Comparison of ENCODE assay signal across 24 cellular contexts in genomic region chr19:47539747-47540311, GRCh38. TPM values are rescaled to one million over a fixed set of nuclear protein-coding genes. Genes with fewer than 3 reads are reported as not detected.
DNase-seq lines count a peak whose midpoint lies in the region; ATAC-seq, FAIRE-seq and TF ChIP-seq lines count a peak whose summit lies in the region.
"Had no signal": no experiment of that assay in that cellular context is flagged by ENCODE, and none has a peak within 500 bp of the region (broad histone marks: within the 10 kb centered on the region; RNA-seq: fewer than 3 reads in every experiment).

No MANE protein-coding gene starts in this region.

- no peak overlapping the region for H2BK15ac ChIP-seq in neuronal stem cell (ENCODE audit: low read length)

- no peak overlapping the region for H2BK120ac ChIP-seq in neuronal stem cell (ENCODE audit: low read depth, low read length)

- H3K27ac Mint-ChIP-seq in central memory CD8-positive, alpha-beta T cell (ENCODE audit: low read depth): peak overlapping the region; percentile 92
- H3K27ac Mint-ChIP-seq: type B pancreatic cell had no signal

- H2BK12ac ChIP-seq in neuronal stem cell (ENCODE audit: low read length): no peak overlapping the region

- H3K4me2 ChIP-seq in A549: no peak overlapping the region
- no peak overlapping the region for H3K4me2 ChIP-seq in neuronal stem cell (ENCODE audit: insufficient read depth, low read length, poor library complexity, severe bottlenecking)
- H3K4me2 ChIP-seq in mammary epithelial cell (ENCODE audit: insufficient read depth, low read depth, low read length): no peak overlapping the region

- TF ChIP-seq CTCF in A549 (IDR thresholded peaks at IDR 0.05): no peak
- no peak for TF ChIP-seq CTCF in HEK293 (tag by site-specific recombination; IDR thresholded peaks at IDR 0.05)
- TF ChIP-seq CTCF in mammary epithelial cell (conservative IDR thresholded peaks at IDR 0.05 in 1 of 2, IDR thresholded peaks at IDR 0.05 in 1 of 2; ENCODE audit: extremely low read depth in 1 of 2, insufficient read depth in 1 of 2, low read depth in 1 of 2, low read length in 2 of 2): no peak
- no peak for TF ChIP-seq CTCF in GM13976 (IDR thresholded peaks at IDR 0.05; ENCODE audit: borderline replicate concordance, control extremely low read depth, extremely low read depth, insufficient read depth, missing control alignments)

- no peak overlapping the region for H4K8ac ChIP-seq in neuronal stem cell (ENCODE audit: low read depth, low read length)

- no peak overlapping the region for H2BK5ac ChIP-seq in neuronal stem cell (ENCODE audit: low read length)

- H3K9me3 ChIP-seq in A549 (no peaks in the 10 kb centered on the region), HEK293 (ENCODE audit: control insufficient read depth, insufficient read depth, low read depth, low read length) (no peaks in the 10 kb centered on the region), neuronal stem cell (replicated peaks in 1 of 2; ENCODE audit: control insufficient read depth in 2 of 2, insufficient read depth in 1 of 2, low read depth in 1 of 2, low read length in 2 of 2) (no peaks in the 10 kb centered on the region), mammary epithelial cell (replicated peaks; ENCODE audit: insufficient read depth, low read length) (no peaks in the 10 kb centered on the region)
- H3K9me3 ChIP-seq: left lung, MG63, mucosa of descending colon, Peyer's patch had no signal

- no peak overlapping the region for H3K4ac ChIP-seq in neuronal stem cell (ENCODE audit: low read length)

- no peaks in the 10 kb centered on the region for H3K79me2 ChIP-seq in mammary epithelial cell (ENCODE audit: insufficient read depth, low read length)

- no peak overlapping the region for H2AFZ ChIP-seq in neuronal stem cell (ENCODE audit: low read length)
- H2AFZ ChIP-seq in mammary epithelial cell (ENCODE audit: low read depth, low read length): no peak overlapping the region

- H4K20me1 ChIP-seq in mammary epithelial cell (ENCODE audit: insufficient read depth, low read length): no peaks in the 10 kb centered on the region

- H3K36me3 Mint-ChIP-seq in central memory CD8-positive, alpha-beta T cell (ENCODE audit: insufficient read depth): peaks cover 8% of the 10 kb centered on the region
- H3K36me3 Mint-ChIP-seq: type B pancreatic cell had no signal

- ATAC-seq in A549 (no peak), HG02852 (IDR thresholded peaks at IDR 0.05; ENCODE audit: unreplicated experiment) (no peak)
- ATAC-seq in central memory CD8-positive, alpha-beta T cell (replicated peaks; ENCODE audit: extremely low read depth, poor library complexity, severe bottlenecking): peak; percentile 15
- ATAC-seq: left lung, mucosa of descending colon had no signal

- H3K18ac ChIP-seq in neuronal stem cell (ENCODE audit: low read length): peak overlapping the region; percentile 57

- peak overlapping the region; percentile 89 for H3K23ac ChIP-seq in neuronal stem cell (ENCODE audit: low read depth, low read length, poor library complexity)

- 67% methylated on average over 11 of the region's 12 CpGs for WGBS in A549 (ENCODE audit: missing lambda C conversion rate)
- WGBS in neuronal stem cell (ENCODE audit: extremely low coverage in 2 of 2, insufficient read length in 2 of 2, insufficient replicate concordance in 1 of 2), 2 donors: no CpG with 5 or more reads among the region's 12 CpGs
- WGBS in mammary epithelial cell (ENCODE audit: low coverage, missing lambda C conversion rate): 65% methylated on average over 12 of the region's 12 CpGs

- H3K27me3 Mint-ChIP-seq in central memory CD8-positive, alpha-beta T cell: peaks cover 13% of the 10 kb centered on the region

- dilution Hi-C loops in mammary epithelial cell (cut with HindIII; ENCODE audit: low sequenced_read_pairs): no loop called here

- no peaks in the 10 kb centered on the region for H3K9me3 Mint-ChIP-seq in central memory CD8-positive, alpha-beta T cell
- H3K9me3 Mint-ChIP-seq: activated CD4-positive, alpha-beta T cell treated with anti-CD3 and anti-CD28 coated beads, Interleukin-2, amount 10 ng/mL, durations not matched to agents 7 days and 5 days; activated T-helper 1 cell treated with anti-CD3 and anti-CD28 coated beads, Interleukin-12 subunit alpha, Interleukin-12 subunit beta, Interleukin-2, Interleukin-4 antibody, amounts not matched to agents 30 ng/mL and 10 ng/mL and 1 ng/mL, durations not matched to agents 14 hours and 24 hours and 36 hours; type B pancreatic cell had no signal

- H3K27ac ChIP-seq in A549 (no peak overlapping the region), HEK293 (ENCODE audit: extremely low read depth, low read depth, low read length) (no peak overlapping the region), neuronal stem cell (replicated peaks; ENCODE audit: low read length) (no peak overlapping the region), mammary epithelial cell (ENCODE audit: insufficient read depth, low read depth, low read length) (no peak overlapping the region)
- H3K27ac ChIP-seq: left lung, Peyer's patch, SK-N-MC had no signal

- intact Hi-C loops in mammary epithelial cell (cut with micrococcal nuclease): no loop called here

- H3K4me3 ChIP-seq in A549 (no peak overlapping the region), HEK293 (ENCODE audit: low read depth, low read length) (no peak overlapping the region), neuronal stem cell (ENCODE audit: low read length in 2 of 2) (peak overlapping the region in 1 of 2 donors; percentile 46), mammary epithelial cell (replicated peaks in 1 of 3; ENCODE audit: insufficient read depth in 1 of 3, low read depth in 2 of 3, low read length in 3 of 3) (no peak overlapping the region)
- H3K4me3 ChIP-seq: left lung, MG63, mucosa of descending colon, Peyer's patch, SK-N-MC had no signal

- H3K27me3 ChIP-seq in neuronal stem cell (ENCODE audit: control insufficient read depth in 3 of 3, insufficient read depth in 3 of 3, low read depth in 1 of 3, low read length in 3 of 3) (peaks cover 0 to 29% (median 0%) of the 10 kb centered on the region in 3 experiments), mammary epithelial cell (ENCODE audit: insufficient read depth, low read length) (no peaks in the 10 kb centered on the region)
- H3K27me3 ChIP-seq: MG63 had no signal

- in situ Hi-C loops in mammary epithelial cell (cut with MboI; ENCODE audit: low sequenced_read_pairs in 2 of 2) (loop anchor here in 1 of 2 donors (25.0 kb wide), 1 partner anchor 472 kb away; no protein-coding TSS in a partner anchor), GM13976 (cut with MboI; ENCODE audit: low sequenced_read_pairs, unreplicated experiment) (no loop called here)

- FAIRE-seq in A549 (lab: Jason Lieb, UNC): no peak
- FAIRE-seq: bronchial epithelial cell, TTC549 had no signal

- TF ChIP-seq RAD21 in A549 (conservative IDR thresholded peaks at IDR 0.05 in 1 of 2, IDR thresholded peaks at IDR 0.05 in 1 of 2): no peak

- H3K14ac ChIP-seq in neuronal stem cell (ENCODE audit: low read length): peak overlapping the region; percentile 82

- no peak for TF ChIP-seq EP300 in A549 (IDR thresholded peaks at IDR 0.05)

- H3K4me3 Mint-ChIP-seq in central memory CD8-positive, alpha-beta T cell: peak overlapping the region; percentile 62
- H3K4me3 Mint-ChIP-seq: activated CD4-positive, alpha-beta T cell treated with anti-CD3 and anti-CD28 coated beads, Interleukin-2, amount 10 ng/mL, durations not matched to agents 7 days and 5 days; activated T-helper 1 cell treated with anti-CD3 and anti-CD28 coated beads, Interleukin-12 subunit alpha, Interleukin-12 subunit beta, Interleukin-2, Interleukin-4 antibody, amounts not matched to agents 30 ng/mL and 10 ng/mL and 1 ng/mL, durations not matched to agents 14 hours and 24 hours and 36 hours; type B pancreatic cell had no signal

- no peak overlapping the region for H4K91ac ChIP-seq in neuronal stem cell (ENCODE audit: low read depth, low read length, poor library complexity)

- H3K9ac ChIP-seq in neuronal stem cell (ENCODE audit: low read depth, low read length, poor library complexity) (no peak overlapping the region), mammary epithelial cell (ENCODE audit: insufficient read depth, low read length) (no peak overlapping the region)

- H3K4me1 Mint-ChIP-seq in central memory CD8-positive, alpha-beta T cell: peaks cover 27% of the 10 kb centered on the region

- DNase-seq in A549 (ENCODE audit: low read depth in 1 of 2, low spot score in 1 of 2) (no peak), neuronal stem cell (ENCODE audit: low spot score) (no peak), mammary epithelial cell (no peak), superior temporal gyrus (ENCODE audit: extremely low spot score) (no peak), GM13976 (ENCODE audit: low spot score) (no peak)
- DNase-seq in central memory CD8-positive, alpha-beta T cell (ENCODE audit: low spot score in 2 of 2): peak; percentile 37 to 38
- DNase-seq: activated CD4-positive, alpha-beta T cell treated with anti-CD3 and anti-CD28 coated beads, Interleukin-2, amount 10 ng/mL, durations not matched to agents 7 days and 5 days; DMS79 treated with DMSO at 0.1 percent for 48 hours; GOT3; left lung; MG63; mucosa of descending colon; NCI-H1694; NCI-H2227 treated with DMSO at 0.1 percent for 48 hours; Peyer's patch; stimulated activated CD4-positive, alpha-beta T cell treated with anti-CD3 and anti-CD28 coated beads, Interleukin-4, amount 100 ng/mL, for 1 hour had no signal

- H3K4me1 ChIP-seq in A549 (no peaks in the 10 kb centered on the region), HEK293 (ENCODE audit: control insufficient read depth, insufficient read depth, low read length) (peaks cover 2% of the 10 kb centered on the region; the same call in 1 of the 2 replicates), neuronal stem cell (ENCODE audit: control insufficient read depth in 2 of 2, insufficient read depth in 1 of 2, low read depth in 1 of 2, low read length in 2 of 2) (no peaks in the 10 kb centered on the region), mammary epithelial cell (ENCODE audit: insufficient read depth, low read length) (no peaks in the 10 kb centered on the region)
- H3K4me1 ChIP-seq: Peyer's patch had no signal

- POLR2A ChIA-PET in A549 (lab: Yijun Ruan, JAX) (no interaction called here), HEK293 (lab: Yijun Ruan, JAX) (interaction anchor here (0.6 kb wide), 1 partner anchor 11 kb away, joined by 3 read pairs; no protein-coding TSS in a partner anchor)

- H2AK5ac ChIP-seq in neuronal stem cell (ENCODE audit: low read depth, low read length): no peak overlapping the region

- CTCF ChIA-PET in A549 (lab: Yijun Ruan, JAX): interaction anchor here (0.8 to 3.5 kb wide), 9 partner anchors 11 to 63 kb away, joined by 3 to 11 read pairs (median 4); partner anchors contain the start of gene NAPA
- CTCF ChIA-PET in HEK293 (lab: Yijun Ruan, JAX): interaction anchor here (0.5 kb wide), 1 partner anchor 37 kb away, joined by 3 read pairs; no protein-coding TSS in a partner anchor
- CTCF ChIA-PET in mammary epithelial cell (lab: Charles Lee; ENCODE audit: low non-redundant PET): interaction anchor here (0.6 kb wide), 1 partner anchor 161 kb away, joined by 5 read pairs; no protein-coding TSS in a partner anchor

- TF ChIP-seq POLR2A in A549 (IDR thresholded peaks at IDR 0.05; ENCODE audit: low read length): no peak

- H3K36me3 ChIP-seq in HEK293 (ENCODE audit: control insufficient read depth in 2 of 2, insufficient read depth in 1 of 2, low read length in 2 of 2): no peaks in the 10 kb centered on the region
- no peaks in the 10 kb centered on the region for H3K36me3 ChIP-seq in neuronal stem cell (replicated peaks in 1 of 2; ENCODE audit: control insufficient read depth in 2 of 2, insufficient read depth in 2 of 2, low read length in 2 of 2)
- H3K36me3 ChIP-seq in mammary epithelial cell (ENCODE audit: insufficient read depth, low read length): no peaks in the 10 kb centered on the region
- H3K36me3 ChIP-seq: left lung, MG63, Peyer's patch had no signal

- no peaks in the 10 kb centered on the region for H3K79me1 ChIP-seq in neuronal stem cell (ENCODE audit: low read depth, low read length)

- no TSS peak for BruUV-seq in mammary epithelial cell (replicated peaks; lab: Mats Ljungman, UMichigan)

RNA-seq across cellular contexts. Expression of gene NAPA, which starts 25.0 kb away (rescaled TPM):
- polyA plus RNA-seq in A549 (2011; rRNA removed) (69.6 and 74.3 TPM in 2 replicates), A549 (2017; fragmentation: RNase III; extraction: RNeasy Plus Mini Kit Qiagen cat#74134 plus additional on column Dnase treatment) (92.5 to 101 TPM (median 94.2 TPM) in 3 replicates), mammary epithelial cell (78.6 TPM)
- polyA plus RNA-seq in A549 (2012; cell fraction: cytosol; rRNA removed): 111 and 125 TPM in 2 replicates
- polyA plus RNA-seq in A549 (2012; cell fraction: nucleus; rRNA removed): 107 and 121 TPM in 2 replicates
- 100.0 and 132 TPM in 2 replicates for polyA minus RNA-seq in A549 (2011; rRNA and poly(A)+ RNA removed)
- polyA plus RNA-seq in neuronal stem cell (2013, experiment 1 of 2): 50.2 TPM
- polyA plus RNA-seq in neuronal stem cell (2013, experiment 2 of 2): 49.4 TPM
- total RNA-seq in mammary epithelial cell: 10 to 100 TPM; 46.0 to 70.7 TPM
- polyA minus RNA-seq in mammary epithelial cell: 91.8 TPM

RNA-seq across cellular contexts. Expression of gene ZNF541, which starts 33.1 kb away (rescaled TPM):
- polyA plus RNA-seq in A549 (2011; rRNA removed): not detected in 2 replicates
- polyA plus RNA-seq in A549 (2012; cell fraction: cytosol; rRNA removed): not detected in 2 replicates
- not detected in 2 replicates for polyA plus RNA-seq in A549 (2012; cell fraction: nucleus; rRNA removed)
- not detected in 3 replicates for polyA plus RNA-seq in A549 (2017; fragmentation: RNase III; extraction: RNeasy Plus Mini Kit Qiagen cat#74134 plus additional on column Dnase treatment)
- polyA minus RNA-seq in A549 (2011; rRNA and poly(A)+ RNA removed): not detected in 2 replicates
- polyA plus RNA-seq in neuronal stem cell (2013, experiment 1 of 2): not detected
- not detected for polyA plus RNA-seq in neuronal stem cell (2013, experiment 2 of 2)
- total RNA-seq in mammary epithelial cell: not detected
- not detected for polyA plus RNA-seq in mammary epithelial cell
- polyA minus RNA-seq in mammary epithelial cell: not detected
- total RNA-seq: bronchial epithelial cell, Peyer's patch, skeletal muscle tissue had no signal

RNA-seq across cellular contexts. Expression of gene KPTN, which starts 55.8 kb away (rescaled TPM):
- polyA plus RNA-seq in A549 (2011; rRNA removed) (10.6 and 12.5 TPM in 2 replicates), A549 (2017; fragmentation: RNase III; extraction: RNeasy Plus Mini Kit Qiagen cat#74134 plus additional on column Dnase treatment) (20.6 to 22.1 TPM (median 20.8 TPM) in 3 replicates), mammary epithelial cell (8.1 TPM)
- 26.3 and 28.7 TPM in 2 replicates for polyA plus RNA-seq in A549 (2012; cell fraction: cytosol; rRNA removed)
- polyA plus RNA-seq in A549 (2012; cell fraction: nucleus; rRNA removed): 62.7 and 66.3 TPM in 2 replicates
- polyA minus RNA-seq in A549 (2011; rRNA and poly(A)+ RNA removed): 13.7 and 15.6 TPM in 2 replicates
- 17.3 TPM for polyA plus RNA-seq in neuronal stem cell (2013, experiment 1 of 2)
- polyA plus RNA-seq in neuronal stem cell (2013, experiment 2 of 2): 17.4 TPM
- 10 to 100 TPM in 1 of 2 donors, 1 to 10 TPM in 1; 1.5 to 10.8 TPM for total RNA-seq in mammary epithelial cell
- 30.4 TPM for polyA minus RNA-seq in mammary epithelial cell

Comparison
In these comparisons a context has a peak if more than half of its experiments do, and no peak if none do; other contexts are left out.
1. DNase-seq: peak in central memory CD8-positive, alpha-beta T cell (2 of 2); none in A549 (0 of 2), neuronal stem cell (single experiment), mammary epithelial cell (single experiment), superior temporal gyrus (single experiment) and GM13976 (single experiment).